ENCODE assay signal across 21 cellular contexts in the genomic region with DNA sequence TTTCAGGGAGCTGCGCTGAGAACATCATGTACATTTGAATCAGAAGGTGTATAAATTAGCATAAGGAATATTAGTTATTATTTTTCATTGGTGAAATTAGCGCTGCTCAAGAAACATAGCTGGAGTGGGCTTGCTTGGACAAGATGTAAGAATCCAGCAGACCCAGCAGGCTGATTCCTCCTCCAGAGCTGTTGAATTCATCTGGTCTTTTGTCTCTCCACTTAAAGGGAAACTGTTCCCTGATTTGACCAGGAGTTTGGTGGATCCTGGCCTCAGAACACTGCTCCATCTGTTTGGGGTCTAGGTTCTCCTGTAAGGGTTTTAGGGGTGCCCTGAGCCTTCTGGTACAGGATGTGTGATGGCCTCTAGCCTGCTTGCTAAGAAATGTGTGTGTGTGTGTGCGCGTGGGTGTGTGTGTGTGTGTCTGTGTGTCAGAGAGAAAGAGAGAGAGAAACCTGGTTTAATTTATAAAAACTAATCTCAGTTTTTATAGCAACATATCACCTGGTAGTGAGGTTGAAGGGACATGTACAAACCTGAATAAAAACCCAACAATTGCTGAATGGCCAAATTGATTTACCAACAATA. TPM values are rescaled to one million over a fixed set of nuclear protein-coding genes. Genes with fewer than 3 reads are reported as not detected.
DNase-seq lines count a peak whose midpoint lies in the region; ATAC-seq and TF ChIP-seq lines count a peak whose summit lies in the region.
"Had no signal": no experiment of that assay in that cellular context is flagged by ENCODE, and none has a peak within 500 bp of the region (broad histone marks: within the 10 kb centered on the region; RNA-seq: fewer than 3 reads in every experiment).

No MANE protein-coding gene starts in this region.

- H3K9me3 Mint-ChIP-seq in activated naive CD4-positive, alpha-beta T cell treated with anti-CD3 and anti-CD28 coated beads for 36 hours: no peaks in the 10 kb centered on the region
- no peaks in the 10 kb centered on the region for H3K9me3 Mint-ChIP-seq in activated naive CD4-positive, alpha-beta T cell treated with anti-CD3 and anti-CD28 coated beads, Interleukin-2, amount 10 ng/mL, durations not matched to agents 7 days and 5 days
- H3K9me3 Mint-ChIP-seq in GM23338: no peaks in the 10 kb centered on the region
- no peaks in the 10 kb centered on the region for H3K9me3 Mint-ChIP-seq in HFFc6
- H3K9me3 Mint-ChIP-seq: activated T-helper 1 cell treated with anti-CD3 and anti-CD28 coated beads, Interleukin-12 subunit alpha, Interleukin-12 subunit beta, Interleukin-2, Interleukin-4 antibody, amounts not matched to agents 30 ng/mL and 10 ng/mL and 1 ng/mL, durations not matched to agents 14 hours and 24 hours and 36 hours; CD14-positive monocyte had no signal

- H3F3A ChIP-seq in GM23338 (replicated peaks; ENCODE audit: low read depth): 0 out of 2 replicates have a peak, but pooled peaks cover 5% of the 10 kb centered on the region

- H3K27ac ChIP-seq in GM23338 (ENCODE audit: low read depth) (no peak overlapping the region), neuronal stem cell (replicated peaks; ENCODE audit: low read length) (no peak overlapping the region), right cardiac atrium (ENCODE audit: low read length) (no peak overlapping the region)
- H3K27ac ChIP-seq: gastrocnemius medialis, pancreas had no signal

- H3K36me3 ChIP-seq in GM23338 (ENCODE audit: insufficient read depth) (no peaks in the 10 kb centered on the region), neuronal stem cell (replicated peaks in 1 of 2; ENCODE audit: control insufficient read depth in 2 of 2, insufficient read depth in 2 of 2, low read length in 2 of 2) (no peaks in the 10 kb centered on the region)
- H3K36me3 ChIP-seq: gastrocnemius medialis, pancreas had no signal

- ATAC-seq in GM23338: no peak
- ATAC-seq in right cardiac atrium: no peak
- ATAC-seq: gastrocnemius medialis, HCT116, HepG2, Panc1, pancreas had no signal

- no peaks in the 10 kb centered on the region for H4K20me1 ChIP-seq in GM23338 (replicated peaks; ENCODE audit: insufficient read depth)

- no CpG with 5 or more reads among the region's 4 CpGs for WGBS in neuronal stem cell (ENCODE audit: extremely low coverage in 2 of 2, insufficient read length in 2 of 2, insufficient replicate concordance in 1 of 2), 2 donors
- 94% methylated on average over 4 of the region's 4 CpGs for WGBS in right cardiac atrium

- no peak overlapping the region for H4K91ac ChIP-seq in neuronal stem cell (ENCODE audit: low read depth, low read length, poor library complexity)

- no peak overlapping the region for H3K14ac ChIP-seq in neuronal stem cell (ENCODE audit: low read length)

- intact Hi-C loops in activated naive CD4-positive, alpha-beta T cell treated with anti-CD3 and anti-CD28 coated beads for 36 hours (cut with micrococcal nuclease): loop anchor here (1.0 kb wide), 1 partner anchor 70 kb away; no protein-coding TSS in a partner anchor
- intact Hi-C loops in right cardiac atrium (cut with DNase I): no loop called here

- H3K79me2 ChIP-seq in GM23338 (replicated peaks; ENCODE audit: insufficient read depth): no peaks in the 10 kb centered on the region

- H2BK5ac ChIP-seq in neuronal stem cell (ENCODE audit: low read length): no peak overlapping the region

- DNase-seq in activated naive CD4-positive, alpha-beta T cell treated with anti-CD3 and anti-CD28 coated beads for 36 hours: peak; percentile 54
- no peak for DNase-seq in activated naive CD4-positive, alpha-beta T cell treated with anti-CD3 and anti-CD28 coated beads, Interleukin-2, amount 10 ng/mL, durations not matched to agents 7 days and 5 days
- DNase-seq in GM23338 (ENCODE audit: low spot score): no peak
- DNase-seq in activated naive CD4-positive, alpha-beta T cell treated with anti-CD3 and anti-CD28 coated beads, Interleukin-2, amount 50 U/mL, for 16 hours: peak; percentile 50
- no peak for DNase-seq in neuronal stem cell (ENCODE audit: low spot score)
- no peak for DNase-seq in right cardiac atrium
- no peak for DNase-seq in NCI-H1436 treated with DMSO at 0.1 percent for 48 hours (lab: John Stamatoyannopoulos, UW)
- DNase-seq in HFFc6: no peak
- DNase-seq: central memory CD4-positive, alpha-beta T cell; DMS153; erythroblast; gastrocnemius medialis; kidney; NCI-H1417 treated with DMSO at 0.1 percent for 48 hours; pancreas; stimulated activated CD8-positive, alpha-beta memory T cell treated with anti-CD3 and anti-CD28 coated beads, Interleukin-4, amount 100 ng/mL, for 48 hours had no signal

- H3K18ac ChIP-seq in neuronal stem cell (ENCODE audit: low read length): no peak overlapping the region

- CTCF ChIA-PET in activated naive CD4-positive, alpha-beta T cell treated with anti-CD3 and anti-CD28 coated beads for 36 hours (lab: Charles Lee): interaction anchor here (0.5 to 2.3 kb wide), 4 partner anchors 8 to 110 kb away, joined by 3 to 7 read pairs (median 3); a partner anchor contains a TSS
- CTCF ChIA-PET in activated naive CD4-positive, alpha-beta T cell treated with anti-CD3 and anti-CD28 coated beads, Interleukin-2, amount 10 ng/mL, durations not matched to agents 7 days and 5 days (lab: Charles Lee): interaction anchor here (0.9 to 1.4 kb wide), 3 partner anchors 51 to 147 kb away, joined by 3 to 6 read pairs (median 3); no protein-coding TSS in a partner anchor

- peaks cover 63% of the 10 kb centered on the region for H3K4me1 Mint-ChIP-seq in activated naive CD4-positive, alpha-beta T cell treated with anti-CD3 and anti-CD28 coated beads for 36 hours (ENCODE audit: low read depth)
- H3K4me1 Mint-ChIP-seq in activated naive CD4-positive, alpha-beta T cell treated with anti-CD3 and anti-CD28 coated beads, Interleukin-2, amount 10 ng/mL, durations not matched to agents 7 days and 5 days: peaks cover 59% of the 10 kb centered on the region
- H3K4me1 Mint-ChIP-seq in GM23338 (peaks cover 32% of the 10 kb centered on the region), HFFc6 (ENCODE audit: low read depth) (peaks cover 5% of the 10 kb centered on the region; the same call in 1 of the 2 replicates)

- TF ChIP-seq CTCF in GM23338 (conservative IDR thresholded peaks at IDR 0.05; ENCODE audit: low read depth in 2 of 2) (no peak), HFFc6 (IDR thresholded peaks at IDR 0.05) (no peak)

- H3K4me3 ChIP-seq in GM23338: no peak overlapping the region
- no peak overlapping the region for H3K4me3 ChIP-seq in neuronal stem cell (ENCODE audit: low read length in 2 of 2)
- H3K4me3 ChIP-seq in right cardiac atrium (ENCODE audit: low read length): no peak overlapping the region
- H3K4me3 ChIP-seq: gastrocnemius medialis, pancreas had no signal

- no peak overlapping the region for H3K4ac ChIP-seq in neuronal stem cell (ENCODE audit: low read length)

- H4K8ac ChIP-seq in neuronal stem cell (ENCODE audit: low read depth, low read length): no peak overlapping the region

- H3K9me2 ChIP-seq in GM23338 (ENCODE audit: insufficient read depth): no peaks in the 10 kb centered on the region

- H3K27me3 Mint-ChIP-seq in activated naive CD4-positive, alpha-beta T cell treated with anti-CD3 and anti-CD28 coated beads for 36 hours (ENCODE audit: low read depth): no peaks in the 10 kb centered on the region
- no peaks in the 10 kb centered on the region for H3K27me3 Mint-ChIP-seq in activated naive CD4-positive, alpha-beta T cell treated with anti-CD3 and anti-CD28 coated beads, Interleukin-2, amount 10 ng/mL, durations not matched to agents 7 days and 5 days
- H3K27me3 Mint-ChIP-seq in GM23338 (ENCODE audit: insufficient read depth, low read depth, poor library complexity) (no peaks in the 10 kb centered on the region), HFFc6 (ENCODE audit: insufficient read depth) (peaks cover 16% of the 10 kb centered on the region)

- H2BK12ac ChIP-seq in neuronal stem cell (ENCODE audit: low read length): no peak overlapping the region

- H3K4me3 Mint-ChIP-seq in activated naive CD4-positive, alpha-beta T cell treated with anti-CD3 and anti-CD28 coated beads for 36 hours: no peak overlapping the region
- no peak overlapping the region for H3K4me3 Mint-ChIP-seq in activated naive CD4-positive, alpha-beta T cell treated with anti-CD3 and anti-CD28 coated beads, Interleukin-2, amount 10 ng/mL, durations not matched to agents 7 days and 5 days
- no peak overlapping the region for H3K4me3 Mint-ChIP-seq in GM23338
- H3K4me3 Mint-ChIP-seq in HFFc6: no peak overlapping the region
- H3K4me3 Mint-ChIP-seq: activated T-helper 1 cell treated with anti-CD3 and anti-CD28 coated beads, Interleukin-12 subunit alpha, Interleukin-12 subunit beta, Interleukin-2, Interleukin-4 antibody, amounts not matched to agents 30 ng/mL and 10 ng/mL and 1 ng/mL, durations not matched to agents 14 hours and 24 hours and 36 hours; CD14-positive monocyte had no signal

- H2BK120ac ChIP-seq in neuronal stem cell (ENCODE audit: low read depth, low read length): no peak overlapping the region

- no peaks in the 10 kb centered on the region for H3K79me1 ChIP-seq in neuronal stem cell (ENCODE audit: low read depth, low read length)

- H3K36me3 Mint-ChIP-seq in activated naive CD4-positive, alpha-beta T cell treated with anti-CD3 and anti-CD28 coated beads for 36 hours (ENCODE audit: low read depth): no peaks in the 10 kb centered on the region
- peaks cover 68% of the 10 kb centered on the region for H3K36me3 Mint-ChIP-seq in activated naive CD4-positive, alpha-beta T cell treated with anti-CD3 and anti-CD28 coated beads, Interleukin-2, amount 10 ng/mL, durations not matched to agents 7 days and 5 days
- H3K36me3 Mint-ChIP-seq in GM23338 (ENCODE audit: low read depth) (no peaks in the 10 kb centered on the region), HFFc6 (ENCODE audit: low read depth) (no peaks in the 10 kb centered on the region)
- H3K36me3 Mint-ChIP-seq: CD14-positive monocyte had no signal

- H3K9me3 ChIP-seq in neuronal stem cell (replicated peaks in 1 of 2; ENCODE audit: control insufficient read depth in 2 of 2, insufficient read depth in 1 of 2, low read depth in 1 of 2, low read length in 2 of 2): peaks cover 0 to 2% of the 10 kb centered on the region in 2 donors
- no peaks in the 10 kb centered on the region for H3K9me3 ChIP-seq in right cardiac atrium (ENCODE audit: control insufficient read depth, low read length)
- H3K9me3 ChIP-seq: gastrocnemius medialis, pancreas had no signal

- H2AK5ac ChIP-seq in neuronal stem cell (ENCODE audit: low read depth, low read length): no peak overlapping the region

- H2AFZ ChIP-seq in GM23338 (no peak overlapping the region), neuronal stem cell (ENCODE audit: low read length) (peak overlapping the region; percentile 73)

- H3K27me3 ChIP-seq in GM23338 (ENCODE audit: insufficient read depth) (no peaks in the 10 kb centered on the region), neuronal stem cell (ENCODE audit: control insufficient read depth in 3 of 3, insufficient read depth in 3 of 3, low read depth in 1 of 3, low read length in 3 of 3) (no peaks in the 10 kb centered on the region), right cardiac atrium (ENCODE audit: control insufficient read depth, insufficient read depth) (no peaks in the 10 kb centered on the region)
- H3K27me3 ChIP-seq: gastrocnemius medialis, pancreas had no signal

- no peak overlapping the region for H3K27ac Mint-ChIP-seq in activated naive CD4-positive, alpha-beta T cell treated with anti-CD3 and anti-CD28 coated beads for 36 hours
- no peak overlapping the region for H3K27ac Mint-ChIP-seq in activated naive CD4-positive, alpha-beta T cell treated with anti-CD3 and anti-CD28 coated beads, Interleukin-2, amount 10 ng/mL, durations not matched to agents 7 days and 5 days
- H3K27ac Mint-ChIP-seq in GM23338: peak overlapping the region; percentile 38; the same call in 1 of the 2 replicates
- no peak overlapping the region for H3K27ac Mint-ChIP-seq in HFFc6
- H3K27ac Mint-ChIP-seq: activated T-helper 1 cell treated with anti-CD3 and anti-CD28 coated beads, Interleukin-12 subunit alpha, Interleukin-12 subunit beta, Interleukin-2, Interleukin-4 antibody, amounts not matched to agents 30 ng/mL and 10 ng/mL and 1 ng/mL, durations not matched to agents 14 hours and 24 hours and 36 hours; CD14-positive monocyte had no signal

- H3K4me1 ChIP-seq in GM23338 (ENCODE audit: insufficient read depth): peaks cover 25% of the 10 kb centered on the region
- H3K4me1 ChIP-seq in neuronal stem cell (ENCODE audit: control insufficient read depth in 2 of 2, insufficient read depth in 1 of 2, low read depth in 1 of 2, low read length in 2 of 2): peaks cover 6 to 7% of the 10 kb centered on the region in 2 donors
- H3K4me1 ChIP-seq in right cardiac atrium (ENCODE audit: control insufficient read depth, insufficient read depth, low read length): no peaks in the 10 kb centered on the region
- H3K4me1 ChIP-seq: gastrocnemius medialis, pancreas had no signal

- no peak overlapping the region for H3K9ac ChIP-seq in neuronal stem cell (ENCODE audit: low read depth, low read length, poor library complexity)

- H3K23ac ChIP-seq in neuronal stem cell (ENCODE audit: low read depth, low read length, poor library complexity): no peak overlapping the region

- no peak overlapping the region for H2BK15ac ChIP-seq in neuronal stem cell (ENCODE audit: low read length)

- no peak overlapping the region for H3K4me2 ChIP-seq in GM23338
- no peak overlapping the region for H3K4me2 ChIP-seq in neuronal stem cell (ENCODE audit: insufficient read depth, low read length, poor library complexity, severe bottlenecking)

RNA-seq across cellular contexts. Expression of a gene that starts 8.3 kb away (rescaled TPM):
- total RNA-seq in activated naive CD4-positive, alpha-beta T cell treated with anti-CD3 and anti-CD28 coated beads for 36 hours: 10 to 100 TPM; 66.8 to 67.2 TPM
- 78.3 and 78.8 TPM in 2 replicates for total RNA-seq in GM23338 (2014; rRNA removed; shearing (Covaris generic))
- polyA plus RNA-seq in GM23338 (2016; fragmentation: Nextera tagmentation; extraction: Ambion mirVana) (20.1 and 23.0 TPM in 2 replicates), right cardiac atrium (0.57 TPM)
- polyA plus RNA-seq in neuronal stem cell (2013, experiment 1 of 2): 6.7 TPM
- polyA plus RNA-seq in neuronal stem cell (2013, experiment 2 of 2): 6.7 TPM
- 1 to 10 TPM; 3.7 to 9.2 (median 5.4) TPM for total RNA-seq in right cardiac atrium
- total RNA-seq in HFFc6 (2021; fragmentation: NEBNext Ultra II Directional; extraction: Animal tissue kit (Norgen Biotek cat#: 25700)): under 1 TPM; 0.19 to 0.48 (median 0.36) TPM

Comparison
In these comparisons a context has a peak if more than half of its experiments do, and no peak if none do; other contexts are left out.
1. DNase-seq: peak in activated naive CD4-positive, alpha-beta T cell treated with anti-CD3 and anti-CD28 coated beads for 36 hours (single experiment) and activated naive CD4-positive, alpha-beta T cell treated with anti-CD3 and anti-CD28 coated beads, Interleukin-2, amount 50 U/mL, for 16 hours (single experiment); none in activated naive CD4-positive, alpha-beta T cell treated with anti-CD3 and anti-CD28 coated beads, Interleukin-2, amount 10 ng/mL, durations not matched to agents 7 days and 5 days (single experiment), GM23338 (single experiment), neuronal stem cell (single experiment), right cardiac atrium (0 of 3), NCI-H1436 treated with DMSO at 0.1 percent for 48 hours (single experiment) and HFFc6 (single experiment).